ENCODE assay signal across 17 cellular contexts in the genomic region with DNA sequence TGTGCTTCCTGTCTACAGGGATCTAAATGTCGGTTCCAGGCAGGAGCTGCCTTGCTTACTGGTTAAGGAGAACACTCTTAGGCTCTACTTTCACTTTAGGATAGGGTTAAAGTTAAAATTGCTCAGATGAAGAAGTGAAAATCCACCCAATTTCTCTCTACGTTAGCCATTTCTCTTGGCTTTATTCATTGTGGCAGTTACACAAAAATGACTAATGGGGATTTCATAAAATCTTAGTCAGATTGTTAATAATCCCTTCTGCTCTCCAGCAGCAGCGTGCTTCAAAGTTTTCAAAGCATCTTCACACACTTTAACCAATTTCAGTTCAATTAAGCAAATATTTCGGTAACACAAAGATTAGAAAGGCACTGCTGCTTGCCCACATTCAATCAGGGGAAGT. TPM values are rescaled to one million over a fixed set of nuclear protein-coding genes. Genes with fewer than 3 reads are reported as not detected.
DNase-seq lines count a peak whose midpoint lies in the region; ATAC-seq and TF ChIP-seq lines count a peak whose summit lies in the region.
"Had no signal": no experiment of that assay in that cellular context is flagged by ENCODE, and none has a peak within 500 bp of the region (broad histone marks: within the 10 kb centered on the region; RNA-seq: fewer than 3 reads in every experiment).

No MANE protein-coding gene starts in this region.

- ATAC-seq in GM18511 (IDR thresholded peaks at IDR 0.05; ENCODE audit: unreplicated experiment) = peak; percentile 59
- no peak for ATAC-seq in GM21528 (IDR thresholded peaks at IDR 0.05; ENCODE audit: low FRiP score, unreplicated experiment)

- H3K4me3 ChIP-seq in fibroblast of mammary gland (ENCODE audit: control insufficient read depth, low read depth, low read length) = no peak overlapping the region
- no peak overlapping the region for H3K4me3 ChIP-seq in ascending aorta
- H3K4me3 ChIP-seq: HAP-1, thoracic aorta had no signal

- TF ChIP-seq CTCF in fibroblast of mammary gland (conservative IDR thresholded peaks at IDR 0.05; ENCODE audit: control insufficient read depth, insufficient read depth, low read depth, low read length) (no peak), ascending aorta (IDR thresholded peaks at IDR 0.05) (no peak)

- no peaks in the 10 kb centered on the region for H3K4me1 ChIP-seq in ascending aorta
- H3K4me1 ChIP-seq: HAP-1 had no signal

- H3K27me3 ChIP-seq in ascending aorta = no peaks in the 10 kb centered on the region

- intact Hi-C loops in ascending aorta (cut with DNase I) = no loop called here

- H3K9me3 ChIP-seq in ascending aorta = no peaks in the 10 kb centered on the region
- H3K9me3 ChIP-seq: HAP-1, neutrophil, thoracic aorta had no signal

- no peak overlapping the region for H3K27ac ChIP-seq in ascending aorta
- H3K27ac ChIP-seq: epithelial cell of prostate, neutrophil, thoracic aorta had no signal

- H3K36me3 ChIP-seq in ascending aorta = no peaks in the 10 kb centered on the region
- H3K36me3 ChIP-seq: HAP-1, neutrophil, thoracic aorta had no signal

- DNase-seq in HCEC 1CT (peak; percentile 56), M059J (ENCODE audit: low read depth) (peak; percentile 22), fibroblast of mammary gland (ENCODE audit: low read depth) (peak; percentile 33), ascending aorta (ENCODE audit: low spot score in 2 of 2) (no peak), NCI-H774 (lab: John Stamatoyannopoulos, UW) (no peak)
- no peak for DNase-seq in activated T-cell treated with anti-CD3 and anti-CD28 coated beads, Interleukin-2, amount 50 U/mL, for 48 hours
- DNase-seq: C1 segment of cervical spinal cord, GDM1, mammary epithelial cell, NCI-H2171, T-helper 9 cell had no signal

RNA-seq across cellular contexts. Expression of a gene that starts 58.4 kb away (rescaled TPM):
- total RNA-seq in M059J (2014; rRNA removed; shearing (Covaris generic)) = 293 and 390 TPM in 2 replicates
- total RNA-seq in ascending aorta = 85.0 TPM

Comparison
In these comparisons a context has a peak if more than half of its experiments do, and no peak if none do; other contexts are left out.
1. DNase-seq: peak in HCEC 1CT (single experiment), M059J (single experiment) and fibroblast of mammary gland (single experiment); none in ascending aorta (0 of 2), NCI-H774 (single experiment) and activated T-cell treated with anti-CD3 and anti-CD28 coated beads, Interleukin-2, amount 50 U/mL, for 48 hours (0 of 2).